ENCODE assay signal across 10 cellular contexts in genomic region chr17:40612510-40613244, GRCh38. TPM values are rescaled to one million over a fixed set of nuclear protein-coding genes. Genes with fewer than 3 reads are reported as not detected.
DNase-seq lines count a peak whose midpoint lies in the region; ATAC-seq lines count a peak whose summit lies in the region.
"Had no signal": no experiment of that assay in that cellular context is flagged by ENCODE, and none has a peak within 500 bp of the region (broad histone marks: within the 10 kb centered on the region; RNA-seq: fewer than 3 reads in every experiment).

No MANE protein-coding gene starts in this region.

- no peaks in the 10 kb centered on the region for H3K36me3 Mint-ChIP-seq in activated T-cell treated with anti-CD3 and anti-CD28 coated beads, Interleukin-2, amount 50 U/mL, for 4 hours (ENCODE audit: insufficient read depth)

- H3K9me3 Mint-ChIP-seq in activated T-cell treated with anti-CD3 and anti-CD28 coated beads, Interleukin-2, amount 50 U/mL, for 4 hours = no peaks in the 10 kb centered on the region
- H3K9me3 Mint-ChIP-seq: nephron had no signal

- no peaks in the 10 kb centered on the region for H3K27me3 Mint-ChIP-seq in activated T-cell treated with anti-CD3 and anti-CD28 coated beads, Interleukin-2, amount 50 U/mL, for 4 hours (ENCODE audit: low read depth)

- DNase-seq in T-helper 1 cell (peak; percentile 44 to 82 (median 78)), NCI-H2081 (lab: John Stamatoyannopoulos, UW) (no peak), pons (ENCODE audit: low spot score) (no peak)
- DNase-seq in activated T-cell treated with anti-CD3 and anti-CD28 coated beads, Interleukin-2, amount 50 U/mL, for 4 hours = peak; percentile 69
- peak; percentile 74 for DNase-seq in effector CD8-positive, alpha-beta T cell (lab: John Stamatoyannopoulos, UW)
- DNase-seq in stimulated activated CD8-positive, alpha-beta memory T cell treated with anti-CD3 and anti-CD28 coated beads, Interleukin-15, amount 100 ng/mL, for 1 hour (ENCODE audit: low read depth) = peak; percentile 38

- H3K4me1 Mint-ChIP-seq in activated T-cell treated with anti-CD3 and anti-CD28 coated beads, Interleukin-2, amount 50 U/mL, for 4 hours (ENCODE audit: low read depth) = peaks cover 89% of the 10 kb centered on the region
- H3K4me1 Mint-ChIP-seq: nephron had no signal

- ATAC-seq in activated T-cell treated with anti-CD3 and anti-CD28 coated beads, Interleukin-2, amount 50 U/mL, for 4 hours = peak; percentile 32 to 56
- ATAC-seq in HG02981 (IDR thresholded peaks at IDR 0.05; ENCODE audit: unreplicated experiment) (no peak), GM21619 (IDR thresholded peaks at IDR 0.05; ENCODE audit: unreplicated experiment) (no peak)

- H3K4me3 Mint-ChIP-seq in activated T-cell treated with anti-CD3 and anti-CD28 coated beads, Interleukin-2, amount 50 U/mL, for 4 hours = peak overlapping the region; percentile 54
- H3K4me3 Mint-ChIP-seq: nephron had no signal

RNA-seq across cellular contexts. Expression of gene SMARCE1, which starts 34.9 kb away (rescaled TPM):
- total RNA-seq in activated T-cell treated with anti-CD3 and anti-CD28 coated beads, Interleukin-2, amount 50 U/mL, for 4 hours = 100 to 1,000 TPM; 105 to 117 (median 106) TPM

RNA-seq across cellular contexts. Expression of gene CCR7, which starts 47.4 kb away (rescaled TPM):
- total RNA-seq in activated T-cell treated with anti-CD3 and anti-CD28 coated beads, Interleukin-2, amount 50 U/mL, for 4 hours = 100 to 1,000 TPM in 2 of 3 donors, 10 to 100 TPM in 1; 77.3 to 109 (median 108) TPM

RNA-seq across cellular contexts. Expression of gene KRT222, which starts 52.3 kb away (rescaled TPM):
- not detected for total RNA-seq in activated T-cell treated with anti-CD3 and anti-CD28 coated beads, Interleukin-2, amount 50 U/mL, for 4 hours
- total RNA-seq: T-helper 2 cell treated with Interferon-gamma antibody and Interleukin-4, amounts not matched to agents 100 ng/mL and 5 ng/mL, for 36 hours had no signal

Comparison
In these comparisons a context has a peak if more than half of its experiments do, and no peak if none do; other contexts are left out.
1. DNase-seq: peak in T-helper 1 cell (5 of 5), activated T-cell treated with anti-CD3 and anti-CD28 coated beads, Interleukin-2, amount 50 U/mL, for 4 hours (single experiment), effector CD8-positive, alpha-beta T cell (single experiment) and stimulated activated CD8-positive, alpha-beta memory T cell treated with anti-CD3 and anti-CD28 coated beads, Interleukin-15, amount 100 ng/mL, for 1 hour (single experiment); none in NCI-H2081 (0 of 2) and pons (single experiment).
2. ATAC-seq: peak in activated T-cell treated with anti-CD3 and anti-CD28 coated beads, Interleukin-2, amount 50 U/mL, for 4 hours (2 of 2); none in HG02981 (single experiment) and GM21619 (single experiment).